7 cellular contexts compared by ENCODE assay signal in the genomic region with DNA sequence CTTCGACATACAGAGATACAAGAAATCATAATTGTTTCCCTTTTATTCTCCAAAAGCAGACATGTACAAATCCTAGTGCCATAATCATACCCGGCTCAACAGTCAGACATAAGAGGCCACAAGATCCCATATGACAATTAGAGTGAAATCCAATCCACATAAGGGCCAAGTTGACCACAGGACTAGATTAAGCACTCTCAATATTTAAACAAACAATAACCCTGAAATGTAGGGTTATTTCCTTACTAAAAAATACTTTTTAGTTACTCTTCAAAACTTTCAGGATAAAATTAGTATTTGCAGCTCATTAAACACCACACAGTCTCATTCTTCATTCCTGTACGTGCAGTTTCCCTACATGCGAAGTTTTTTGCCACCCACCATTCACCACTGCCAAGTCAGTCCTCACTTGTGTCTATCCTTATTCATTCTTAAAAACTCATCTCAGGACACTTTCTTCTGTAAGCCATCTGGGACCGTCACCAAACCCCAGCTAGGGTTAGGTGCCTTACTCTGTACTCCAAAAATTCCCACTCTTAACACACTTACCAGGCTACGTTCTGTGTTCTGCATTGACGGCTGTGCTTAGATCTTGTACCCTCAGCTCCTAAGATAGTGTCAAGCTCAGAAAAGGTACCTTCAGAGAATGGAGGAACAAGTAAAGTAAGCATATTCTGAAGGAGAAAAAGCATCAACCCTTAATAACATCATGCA. TPM values are rescaled to one million over a fixed set of nuclear protein-coding genes. Genes with fewer than 3 reads are reported as not detected.
"Had no signal": no experiment of that assay in that cellular context is flagged by ENCODE, and none has a peak within 500 bp of the region (broad histone marks: within the 10 kb centered on the region; RNA-seq: fewer than 3 reads in every experiment).

No MANE protein-coding gene starts in this region.

- DNase-seq: GM23248, GOT3, H7 had no signal

- ATAC-seq: HCT116 had no signal

- FAIRE-seq: HTR-8/SVneo had no signal

- H3K9ac ChIP-seq: GM23248 had no signal

- H3K36me3 ChIP-seq: HAP-1 had no signal

- H3K27ac ChIP-seq: GM23248 had no signal

- H2AFZ ChIP-seq: GM23248 had no signal

- H3K9me3 ChIP-seq: HAP-1 had no signal

- H3K4me3 ChIP-seq: GM23248, HAP-1 had no signal

- H3K4me1 ChIP-seq: HAP-1 had no signal

RNA-seq across cellular contexts. Expression of gene NEBL, which starts 47.8 kb away (rescaled TPM):
- total RNA-seq: GM23248 had no signal
- polyA plus RNA-seq: GM23248, IgD-negative memory B cell had no signal
